ENCODE assay signal across 8 cellular contexts in the genomic region with DNA sequence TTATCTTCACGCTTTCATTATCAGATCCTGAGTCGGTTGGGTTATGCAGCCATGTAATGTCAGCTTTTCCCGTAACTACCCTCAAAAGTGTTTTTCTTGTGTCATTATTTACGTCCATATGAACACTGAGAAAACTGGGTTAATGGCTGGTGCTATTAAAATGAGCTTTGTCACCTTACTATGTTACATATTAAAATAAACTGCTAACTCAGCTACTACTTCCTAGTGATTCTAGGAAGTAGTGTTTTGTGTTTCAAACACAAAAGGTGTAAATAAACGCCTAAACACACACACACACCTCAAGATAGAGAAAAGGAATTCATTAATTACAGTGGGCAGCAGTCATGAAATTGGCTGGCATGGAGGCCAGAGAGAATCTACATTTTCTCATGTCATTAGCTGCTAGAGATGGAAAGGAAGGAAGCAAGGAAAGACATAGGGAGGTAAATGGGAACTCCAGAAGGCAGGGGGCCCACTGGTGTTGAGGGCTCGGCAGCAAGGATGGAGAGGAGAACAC. TPM values are rescaled to one million over a fixed set of nuclear protein-coding genes. Genes with fewer than 3 reads are reported as not detected.
A peak's percentile ranks its signal among the peaks of the same experiment; 100 is the strongest.
DNase-seq lines count a peak whose midpoint lies in the region; ATAC-seq, FAIRE-seq and TF ChIP-seq lines count a peak whose summit lies in the region.

No MANE protein-coding gene starts in this region.

- H3K14ac ChIP-seq in H1 (ENCODE audit: insufficient read length) = no peak overlapping the region
- H3K14ac ChIP-seq in neuronal stem cell (ENCODE audit: low read length) = no peak overlapping the region

- H3K36me3 ChIP-seq in Caco-2 (ENCODE audit: control insufficient read depth, insufficient read depth, low read length) (no peaks in the 10 kb centered on the region; the same call in 1 of the 2 replicates), H1 (ENCODE audit: control insufficient read depth in 2 of 4, insufficient read depth in 4 of 4, low read length in 3 of 4) (peaks cover 11 to 23% (median 16%) of the 10 kb centered on the region in 4 experiments; a peak in 7 of 8 replicates), neuronal stem cell (replicated peaks in 1 of 2; ENCODE audit: control insufficient read depth in 2 of 2, insufficient read depth in 2 of 2, low read length in 2 of 2) (peaks cover 14 to 36% of the 10 kb centered on the region in 2 donors)

- H2BK5ac ChIP-seq in H1 (ENCODE audit: low read depth, low read length) = peak overlapping the region; percentile 4; the same call in 1 of the 2 replicates
- no peak overlapping the region for H2BK5ac ChIP-seq in neuronal stem cell (ENCODE audit: low read length)

- no peak overlapping the region for H3K4me3 Mint-ChIP-seq in Caco-2 (ENCODE audit: unreplicated experiment)

- CTCF ChIA-PET in Caco-2 (lab: Charles Lee) = interaction anchor here (0.9 to 2.6 kb wide), 12 partner anchors 10 to 360 kb away, joined by 3 to 19 read pairs (median 6); a partner anchor contains a TSS
- CTCF ChIA-PET in H1 (lab: Charles Lee; ENCODE audit: partially characterized antibody) = interaction anchor here (0.6 to 3.2 kb wide), 33 partner anchors 10 to 371 kb away, joined by 3 to 22 read pairs (median 4); a partner anchor contains a TSS

- H2BK20ac ChIP-seq in H1 (ENCODE audit: low read length) = no peak overlapping the region

- intact Hi-C loops in Caco-2 (cut with micrococcal nuclease; ENCODE audit: unreplicated experiment) = loop anchor here (1.0 to 2.0 kb wide), 4 partner anchors 11 to 127 kb away; a partner anchor contains a TSS

- peaks cover 26% of the 10 kb centered on the region for H3K4me1 Mint-ChIP-seq in Caco-2 (ENCODE audit: low read depth, unreplicated experiment)

- H2BK120ac ChIP-seq in H1 (replicated peaks; ENCODE audit: low read depth, low read length) (no peak overlapping the region), neuronal stem cell (ENCODE audit: low read depth, low read length) (no peak overlapping the region)

- POLR2A ChIA-PET in Caco-2 (lab: Charles Lee) = interaction anchor here (0.5 to 2.1 kb wide), 9 partner anchors 27 to 165 kb away, joined by 3 to 21 read pairs (median 4); a partner anchor contains a TSS
- POLR2A ChIA-PET in H1 (lab: Charles Lee; ENCODE audit: partially characterized antibody) = interaction anchor here (0.9 to 4.6 kb wide), 30 partner anchors 11 to 607 kb away, joined by 3 to 67 read pairs (median 5); a partner anchor contains a TSS

- H3K4me3 ChIP-seq in Caco-2 (ENCODE audit: low read depth, low read length) = peak overlapping the region; percentile 29
- peak overlapping the region; percentile 59 to 94 (median 76) for H3K4me3 ChIP-seq in H1 (ENCODE audit: extremely low read depth in 1 of 4, insufficient read depth in 2 of 4, low read depth in 3 of 4, low read length in 4 of 4)
- H3K4me3 ChIP-seq in neuronal stem cell (ENCODE audit: low read length in 2 of 2) = peak overlapping the region; percentile 79 to 99

- peaks cover 14% of the 10 kb centered on the region; the same call in 1 of the 2 replicates for H3K4me1 ChIP-seq in Caco-2
- peaks cover 0 to 3% (median 1%) of the 10 kb centered on the region in 4 experiments; a peak in 3 of 7 replicates for H3K4me1 ChIP-seq in H1 (replicated peaks in 1 of 4; ENCODE audit: control insufficient read depth in 3 of 4, insufficient read depth in 4 of 4, low read length in 3 of 4)
- H3K4me1 ChIP-seq in neuronal stem cell (ENCODE audit: control insufficient read depth in 2 of 2, insufficient read depth in 1 of 2, low read depth in 1 of 2, low read length in 2 of 2) = peaks cover 5 to 6% of the 10 kb centered on the region in 2 donors

- no peak for TF ChIP-seq RAD21 in H1 (IDR thresholded peaks at IDR 0.05 in 1 of 2, conservative IDR thresholded peaks at IDR 0.05 in 1 of 2; ENCODE audit: low read depth in 2 of 2, low read length in 2 of 2)

- BruUV-seq in Caco-2 (replicated peaks; lab: Mats Ljungman, UMichigan) = no TSS peak

- H3K27ac Mint-ChIP-seq in Caco-2 (ENCODE audit: unreplicated experiment) = no peak overlapping the region

- peaks cover 5 to 21% of the 10 kb centered on the region in 2 experiments for H3K79me2 ChIP-seq in H1 (ENCODE audit: control insufficient read depth in 1 of 2, insufficient read depth in 2 of 2, low read length in 2 of 2)

- DNase-seq in Caco-2 (no peak), HT-29 (ENCODE audit: low spot score) (peak; percentile 52), H1 (ENCODE audit: low read depth in 1 of 2, low spot score in 2 of 2) (no peak), neuronal stem cell (ENCODE audit: low spot score) (peak; percentile 51), activated gamma-delta T cell (lab: John Stamatoyannopoulos, UW) (no peak), NCI-H187 (lab: John Stamatoyannopoulos, UW) (no peak)

- H3K23ac ChIP-seq in H1 (ENCODE audit: insufficient read length) (no peak overlapping the region), neuronal stem cell (ENCODE audit: low read depth, low read length, poor library complexity) (no peak overlapping the region)

- FAIRE-seq in H1 (lab: Jason Lieb, UNC) = no peak

- H4K5ac ChIP-seq in H1 (ENCODE audit: insufficient read length, low read depth, low read length) = no peak overlapping the region

- peaks cover 9% of the 10 kb centered on the region for H3K23me2 ChIP-seq in H1 (ENCODE audit: low read depth, low read length)

- no peaks in the 10 kb centered on the region for H3K9me3 Mint-ChIP-seq in Caco-2 (ENCODE audit: unreplicated experiment)

- no peaks in the 10 kb centered on the region for H3K27me3 ChIP-seq in Caco-2 (replicated peaks; ENCODE audit: control insufficient read depth, insufficient read depth, low read length)
- no peaks in the 10 kb centered on the region for H3K27me3 ChIP-seq in H1 (replicated peaks in 1 of 4; ENCODE audit: control insufficient read depth in 3 of 4, extremely low read depth in 1 of 4, insufficient read depth in 3 of 4, low read length in 3 of 4)
- no peaks in the 10 kb centered on the region for H3K27me3 ChIP-seq in neuronal stem cell (ENCODE audit: control insufficient read depth in 3 of 3, insufficient read depth in 3 of 3, low read depth in 1 of 3, low read length in 3 of 3)

- no peaks in the 10 kb centered on the region for H4K20me1 ChIP-seq in H1 (replicated peaks in 1 of 2; ENCODE audit: control insufficient read depth in 1 of 2, insufficient read depth in 2 of 2, low read length in 2 of 2)

- no peak overlapping the region; the same call in 1 of the 2 replicates for H2BK12ac ChIP-seq in H1 (ENCODE audit: low read depth, low read length)
- H2BK12ac ChIP-seq in neuronal stem cell (ENCODE audit: low read length) = no peak overlapping the region

- H3K4ac ChIP-seq in H1 (replicated peaks; ENCODE audit: insufficient read length, low read depth, low read length) (no peak overlapping the region), neuronal stem cell (ENCODE audit: low read length) (no peak overlapping the region)

- no peak overlapping the region for H3K18ac ChIP-seq in H1 (ENCODE audit: extremely low read depth, low read length)
- peak overlapping the region; percentile 61 for H3K18ac ChIP-seq in neuronal stem cell (ENCODE audit: low read length)

- peak overlapping the region; percentile 35 for H4K91ac ChIP-seq in H1 (replicated peaks; ENCODE audit: insufficient read length, low read length)
- H4K91ac ChIP-seq in neuronal stem cell (ENCODE audit: low read depth, low read length, poor library complexity) = no peak overlapping the region

- no peak for TF ChIP-seq EP300 in H1 (IDR thresholded peaks at IDR 0.05; ENCODE audit: borderline replicate concordance in 1 of 2, low read depth in 2 of 2, low read length in 2 of 2)

- 5% methylated on average over 6 of the region's 6 CpGs; no CpG with 5 or more reads in 1 of the 2 experiments for WGBS in H1 (ENCODE audit: extremely low coverage in 1 of 2, insufficient coverage in 1 of 2, insufficient read length in 1 of 2, insufficient replicate concordance in 2 of 2, low coverage in 1 of 2, low lambda C conversion rate in 2 of 2, missing lambda C conversion rate in 1 of 2), 2 experiments
- no CpG with 5 or more reads among the region's 6 CpGs for WGBS in neuronal stem cell (ENCODE audit: extremely low coverage in 2 of 2, insufficient read length in 2 of 2, insufficient replicate concordance in 1 of 2), 2 donors

- H2AK5ac ChIP-seq in H1 (ENCODE audit: low read depth, low read length) (no peak overlapping the region), neuronal stem cell (ENCODE audit: low read depth, low read length) (no peak overlapping the region)

- peak overlapping the region; percentile 88 to 93 for H3K4me2 ChIP-seq in H1 (ENCODE audit: insufficient read depth in 1 of 2, low read depth in 2 of 2, low read length in 2 of 2)
- peak overlapping the region; percentile 73 for H3K4me2 ChIP-seq in neuronal stem cell (ENCODE audit: insufficient read depth, low read length, poor library complexity, severe bottlenecking)

- H3K9ac ChIP-seq in H1 (replicated peaks in 1 of 4; ENCODE audit: extremely low read depth in 1 of 4, low read depth in 3 of 4, low read length in 3 of 4) (peak overlapping the region in 3 of 4 experiments; percentile 10 to 71 (median 32); a peak in 6 of 7 replicates), neuronal stem cell (ENCODE audit: low read depth, low read length, poor library complexity) (peak overlapping the region; percentile 75)

- H4K8ac ChIP-seq in H1 (ENCODE audit: extremely low read depth, insufficient read depth, low read length) (no peak overlapping the region), neuronal stem cell (ENCODE audit: low read depth, low read length) (no peak overlapping the region)

- H2AFZ ChIP-seq in H1 (ENCODE audit: low read length) (peak overlapping the region; percentile 77; the same call in 1 of the 2 replicates), neuronal stem cell (ENCODE audit: low read length) (peak overlapping the region; percentile 85)

- TF ChIP-seq CTCF in Caco-2 (IDR thresholded peaks at IDR 0.05; ENCODE audit: insufficient read depth in 1 of 2, low read depth in 1 of 2, low read length in 1 of 2, severe bottlenecking in 1 of 2, unreplicated experiment in 1 of 2) = no peak
- no peak for TF ChIP-seq CTCF in H1 (IDR thresholded peaks at IDR 0.05; ENCODE audit: control extremely low read depth in 1 of 3, insufficient read depth in 1 of 3, low read depth in 1 of 3, low read length in 3 of 3)

- H3K27ac ChIP-seq in H1 (ENCODE audit: low read depth, low read length) (peak overlapping the region; percentile 17; the same call in 1 of the 2 replicates), neuronal stem cell (replicated peaks; ENCODE audit: low read length) (peak overlapping the region; percentile 69)

- ATAC-seq in HG02840 (IDR thresholded peaks at IDR 0.05; ENCODE audit: low FRiP score, unreplicated experiment) = no peak
- ATAC-seq in HG02798 (IDR thresholded peaks at IDR 0.05; ENCODE audit: poor library complexity, unreplicated experiment) = no peak

- H3K79me1 ChIP-seq in H1 (ENCODE audit: low read depth, low read length) (peaks cover 5% of the 10 kb centered on the region; the same call in 1 of the 2 replicates), neuronal stem cell (ENCODE audit: low read depth, low read length) (no peaks in the 10 kb centered on the region)

- no peaks in the 10 kb centered on the region for H3K9me3 ChIP-seq in Caco-2
- H3K9me3 ChIP-seq in H1 (ENCODE audit: insufficient read depth in 2 of 2, low read depth in 1 of 2, low read length in 1 of 2) = no peaks in the 10 kb centered on the region
- H3K9me3 ChIP-seq in neuronal stem cell (replicated peaks in 1 of 2; ENCODE audit: control insufficient read depth in 2 of 2, insufficient read depth in 1 of 2, low read depth in 1 of 2, low read length in 2 of 2) = no peaks in the 10 kb centered on the region

- H3K56ac ChIP-seq in H1 (replicated peaks; ENCODE audit: insufficient read length, low read depth, low read length) = peak overlapping the region; percentile 9

- no peak for TF ChIP-seq POLR2A in H1 (IDR thresholded peaks at IDR 0.05; ENCODE audit: control extremely low read depth in 1 of 2, low read depth in 2 of 2, low read length in 2 of 2)

- H3K27me3 Mint-ChIP-seq in Caco-2 (ENCODE audit: insufficient read depth, unreplicated experiment) = no peaks in the 10 kb centered on the region

- H3K36me3 Mint-ChIP-seq in Caco-2 (ENCODE audit: insufficient read depth, unreplicated experiment) = peaks cover 30% of the 10 kb centered on the region

- no peak overlapping the region for H2BK15ac ChIP-seq in H1 (ENCODE audit: low read length)
- H2BK15ac ChIP-seq in neuronal stem cell (ENCODE audit: low read length) = peak overlapping the region; percentile 46

RNA-seq across cellular contexts. Expression of a gene that starts 0.7 kb away (rescaled TPM):
- 107 and 111 TPM in 2 replicates for total RNA-seq in Caco-2 (2022)
- 46.4 and 47.6 TPM in 2 replicates for total RNA-seq in HT-29 (2014; rRNA removed; shearing (Covaris generic))
- total RNA-seq in H1 (2021; fragmentation: NEBNext Ultra II Directional; extraction: Animal tissue kit (Norgen Biotek cat#: 25700)) = 159 and 171 TPM in 2 replicates
- 329 and 402 TPM in 2 replicates for polyA plus RNA-seq in H1 (2011; rRNA removed)
- 274 TPM for polyA plus RNA-seq in H1 (2011; cell fraction: cytosol; rRNA removed)
- polyA plus RNA-seq in H1 (2011; cell fraction: nucleus; rRNA removed) = 275 TPM
- polyA plus RNA-seq in H1 (2012, experiment 1 of 2) = 145 to 187 TPM (median 170 TPM) in 4 replicates
- polyA plus RNA-seq in H1 (2012, experiment 2 of 2) = 336 TPM
- 113 TPM for polyA plus RNA-seq in H1 (2013, experiment 1 of 2)
- polyA plus RNA-seq in H1 (2013, experiment 2 of 2) = 99.5 TPM
- polyA minus RNA-seq in H1 (2011; rRNA and poly(A)+ RNA removed) = 439 and 469 TPM in 2 replicates
- 207 TPM for polyA minus RNA-seq in H1 (2011; cell fraction: cytosol; rRNA and poly(A)+ RNA removed)
- 156 TPM for polyA minus RNA-seq in H1 (2011; cell fraction: nucleus; rRNA and poly(A)+ RNA removed)
- 88.1 TPM for polyA plus RNA-seq in neuronal stem cell (2013, experiment 1 of 2)
- polyA plus RNA-seq in neuronal stem cell (2013, experiment 2 of 2) = 93.5 TPM

RNA-seq across cellular contexts. Expression of a gene that starts 11.0 kb away (rescaled TPM):
- total RNA-seq in Caco-2 (2022) = 67.0 and 70.0 TPM in 2 replicates
- 54.9 and 56.3 TPM in 2 replicates for total RNA-seq in HT-29 (2014; rRNA removed; shearing (Covaris generic))
- total RNA-seq in H1 (2021; fragmentation: NEBNext Ultra II Directional; extraction: Animal tissue kit (Norgen Biotek cat#: 25700)) = 43.1 and 43.3 TPM in 2 replicates
- polyA plus RNA-seq in H1 (2011; rRNA removed) = 41.2 and 68.9 TPM in 2 replicates
- 53.5 TPM for polyA plus RNA-seq in H1 (2011; cell fraction: cytosol; rRNA removed)
- polyA plus RNA-seq in H1 (2011; cell fraction: nucleus; rRNA removed) = 49.5 TPM
- polyA plus RNA-seq in H1 (2012, experiment 1 of 2) = 32.4 to 44.1 TPM (median 38.9 TPM) in 4 replicates
- 17.9 TPM for polyA plus RNA-seq in H1 (2012, experiment 2 of 2)
- polyA plus RNA-seq in H1 (2013, experiment 1 of 2) = 33.8 TPM
- polyA plus RNA-seq in H1 (2013, experiment 2 of 2) = 33.5 TPM
- 47.4 and 52.2 TPM in 2 replicates for polyA minus RNA-seq in H1 (2011; rRNA and poly(A)+ RNA removed)
- polyA minus RNA-seq in H1 (2011; cell fraction: cytosol; rRNA and poly(A)+ RNA removed) = 29.7 TPM
- 40.3 TPM for polyA minus RNA-seq in H1 (2011; cell fraction: nucleus; rRNA and poly(A)+ RNA removed)
- 58.0 TPM for polyA plus RNA-seq in neuronal stem cell (2013, experiment 1 of 2)
- 55.8 TPM for polyA plus RNA-seq in neuronal stem cell (2013, experiment 2 of 2)

RNA-seq across cellular contexts. Expression of a gene that starts 27.0 kb away (rescaled TPM):
- 67.7 and 70.7 TPM in 2 replicates for total RNA-seq in Caco-2 (2022)
- total RNA-seq in HT-29 (2014; rRNA removed; shearing (Covaris generic)) = 28.5 and 29.4 TPM in 2 replicates
- total RNA-seq in H1 (2021; fragmentation: NEBNext Ultra II Directional; extraction: Animal tissue kit (Norgen Biotek cat#: 25700)) = 46.1 and 47.7 TPM in 2 replicates
- polyA plus RNA-seq in H1 (2011; rRNA removed) = 35.6 and 46.0 TPM in 2 replicates
- polyA plus RNA-seq in H1 (2011; cell fraction: cytosol; rRNA removed) = 53.6 TPM
- 45.6 TPM for polyA plus RNA-seq in H1 (2011; cell fraction: nucleus; rRNA removed)
- polyA plus RNA-seq in H1 (2012, experiment 1 of 2) = 50.4 to 62.8 TPM (median 59.8 TPM) in 4 replicates
- 55.5 TPM for polyA plus RNA-seq in H1 (2012, experiment 2 of 2)
- 45.0 TPM for polyA plus RNA-seq in H1 (2013, experiment 1 of 2)
- 43.0 TPM for polyA plus RNA-seq in H1 (2013, experiment 2 of 2)
- 58.4 and 73.9 TPM in 2 replicates for polyA minus RNA-seq in H1 (2011; rRNA and poly(A)+ RNA removed)
- 29.0 TPM for polyA minus RNA-seq in H1 (2011; cell fraction: cytosol; rRNA and poly(A)+ RNA removed)
- polyA minus RNA-seq in H1 (2011; cell fraction: nucleus; rRNA and poly(A)+ RNA removed) = 33.8 TPM
- 59.1 TPM for polyA plus RNA-seq in neuronal stem cell (2013, experiment 1 of 2)
- polyA plus RNA-seq in neuronal stem cell (2013, experiment 2 of 2) = 60.9 TPM

RNA-seq across cellular contexts. Expression of a gene that starts 46.9 kb away (rescaled TPM):
- total RNA-seq in Caco-2 (2022) = 0.41 and 0.44 TPM in 2 replicates
- total RNA-seq in HT-29 (2014; rRNA removed; shearing (Covaris generic)) = 0.18 and 0.53 TPM in 2 replicates
- 1.1 and 1.3 TPM in 2 replicates for total RNA-seq in H1 (2021; fragmentation: NEBNext Ultra II Directional; extraction: Animal tissue kit (Norgen Biotek cat#: 25700))
- 0.78 and 1.00 TPM in 2 replicates for polyA plus RNA-seq in H1 (2011; rRNA removed)
- 1.4 TPM for polyA plus RNA-seq in H1 (2011; cell fraction: cytosol; rRNA removed)
- 2.2 TPM for polyA plus RNA-seq in H1 (2011; cell fraction: nucleus; rRNA removed)
- polyA plus RNA-seq in H1 (2012, experiment 1 of 2) = 0.96 to 1.6 TPM (median 1.2 TPM) in 4 replicates
- polyA plus RNA-seq in H1 (2012, experiment 2 of 2) = 1.3 TPM
- polyA plus RNA-seq in H1 (2013, experiment 1 of 2) = 1.5 TPM
- 1.4 TPM for polyA plus RNA-seq in H1 (2013, experiment 2 of 2)
- 0.34 and 0.73 TPM in 2 replicates for polyA minus RNA-seq in H1 (2011; rRNA and poly(A)+ RNA removed)
- polyA minus RNA-seq in H1 (2011; cell fraction: cytosol; rRNA and poly(A)+ RNA removed) = not detected
- 1.8 TPM for polyA minus RNA-seq in H1 (2011; cell fraction: nucleus; rRNA and poly(A)+ RNA removed)
- polyA plus RNA-seq in neuronal stem cell (2013, experiment 1 of 2) = 1.8 TPM
- polyA plus RNA-seq in neuronal stem cell (2013, experiment 2 of 2) = 1.8 TPM

RNA-seq across cellular contexts. Expression of a gene that starts 52.4 kb away (rescaled TPM):
- 184 and 211 TPM in 2 replicates for total RNA-seq in Caco-2 (2022)
- total RNA-seq in HT-29 (2014; rRNA removed; shearing (Covaris generic)) = 52.0 and 53.6 TPM in 2 replicates
- 46.0 TPM in 2 replicates for total RNA-seq in H1 (2021; fragmentation: NEBNext Ultra II Directional; extraction: Animal tissue kit (Norgen Biotek cat#: 25700))
- 33.1 and 38.8 TPM in 2 replicates for polyA plus RNA-seq in H1 (2011; rRNA removed)
- 37.3 TPM for polyA plus RNA-seq in H1 (2011; cell fraction: cytosol; rRNA removed)
- polyA plus RNA-seq in H1 (2011; cell fraction: nucleus; rRNA removed) = 51.3 TPM
- 35.5 to 45.4 TPM (median 41.3 TPM) in 4 replicates for polyA plus RNA-seq in H1 (2012, experiment 1 of 2)
- 35.9 TPM for polyA plus RNA-seq in H1 (2012, experiment 2 of 2)
- polyA plus RNA-seq in H1 (2013, experiment 1 of 2) = 10.0 TPM
- polyA plus RNA-seq in H1 (2013, experiment 2 of 2) = 10.3 TPM
- 153 and 192 TPM in 2 replicates for polyA minus RNA-seq in H1 (2011; rRNA and poly(A)+ RNA removed)
- 50.7 TPM for polyA minus RNA-seq in H1 (2011; cell fraction: cytosol; rRNA and poly(A)+ RNA removed)
- 105 TPM for polyA minus RNA-seq in H1 (2011; cell fraction: nucleus; rRNA and poly(A)+ RNA removed)
- polyA plus RNA-seq in neuronal stem cell (2013, experiment 1 of 2) = 63.6 TPM
- polyA plus RNA-seq in neuronal stem cell (2013, experiment 2 of 2) = 64.1 TPM

Comparison
In these comparisons a context has a peak if more than half of its experiments do, and no peak if none do; other contexts are left out.
1. DNase-seq: peak in HT-29 (single experiment) and neuronal stem cell (single experiment); none in Caco-2 (0 of 2), H1 (0 of 2), activated gamma-delta T cell (single experiment) and NCI-H187 (0 of 2).
2. H3K4me3 ChIP-seq: peak in every context shown above with its lines; median percentile 89 in neuronal stem cell; 76 in H1; 29 in Caco-2.